In genomic region chr1:179025975-179026812, GRCh38 we compare ENCODE assay signal across 8 cellular contexts. TPM values are rescaled to one million over a fixed set of nuclear protein-coding genes. Genes with fewer than 3 reads are reported as not detected.
DNase-seq lines count a peak whose midpoint lies in the region; ATAC-seq and TF ChIP-seq lines count a peak whose summit lies in the region.

No MANE protein-coding gene starts in this region.

- TF ChIP-seq CTCF in mesothelial cell of epicardium (IDR thresholded peaks at IDR 0.05; ENCODE audit: unreplicated experiment), result no peak

- H3K4me3 Mint-ChIP-seq in effector memory CD8-positive, alpha-beta T cell, result peak overlapping the region; percentile 77 to 81
- peak overlapping the region; percentile 84 for H3K4me3 Mint-ChIP-seq in mesothelial cell of epicardium

- H3K27me3 Mint-ChIP-seq in effector memory CD8-positive, alpha-beta T cell, result peaks cover 0 to 6% of the 10 kb centered on the region in 2 donors
- H3K27me3 Mint-ChIP-seq in mesothelial cell of epicardium (ENCODE audit: low read depth), result no peaks in the 10 kb centered on the region

- ATAC-seq in GM19324 (IDR thresholded peaks at IDR 0.05; ENCODE audit: low FRiP score, unreplicated experiment) (peak; percentile 89), HG03442 (IDR thresholded peaks at IDR 0.05; ENCODE audit: unreplicated experiment) (peak; percentile 70)
- peak; percentile 81 for ATAC-seq in effector memory CD8-positive, alpha-beta T cell (replicated peaks)

- DNase-seq in CD1c-positive myeloid dendritic cell (ENCODE audit: extremely low spot score), result peak; percentile 72
- peak; percentile 89 for DNase-seq in NCI-H774 (lab: John Stamatoyannopoulos, UW)
- peak; percentile 89 for DNase-seq in activated CD8-positive, alpha-beta memory T cell treated with anti-CD3 and anti-CD28 coated beads for 24 hours
- peak; percentile 56 to 71 (median 64) for DNase-seq in effector memory CD8-positive, alpha-beta T cell
- peak; percentile 53 to 64 for DNase-seq in mesothelial cell of epicardium (ENCODE audit: low spot score in 2 of 2, unreplicated experiment in 2 of 2)
- DNase-seq in stimulated activated CD8-positive, alpha-beta memory T cell treated with anti-CD3 and anti-CD28 coated beads, Interleukin-2, amount 100 ng/mL, for 1 hour (ENCODE audit: low read depth in 2 of 2), result peak; percentile 45 to 51

- H3K36me3 Mint-ChIP-seq in effector memory CD8-positive, alpha-beta T cell (ENCODE audit: insufficient read depth), result peaks cover 7% of the 10 kb centered on the region
- no peaks in the 10 kb centered on the region for H3K36me3 Mint-ChIP-seq in mesothelial cell of epicardium

- H3K27ac Mint-ChIP-seq in effector memory CD8-positive, alpha-beta T cell, result peak overlapping the region; percentile 78 to 81
- H3K27ac Mint-ChIP-seq in mesothelial cell of epicardium, result peak overlapping the region; percentile 91

- no peaks in the 10 kb centered on the region for H3K9me3 Mint-ChIP-seq in effector memory CD8-positive, alpha-beta T cell
- no peaks in the 10 kb centered on the region for H3K9me3 Mint-ChIP-seq in mesothelial cell of epicardium

- H3K4me1 Mint-ChIP-seq in effector memory CD8-positive, alpha-beta T cell (ENCODE audit: low read depth in 2 of 2), result peaks cover 26 to 52% of the 10 kb centered on the region in 2 donors
- H3K4me1 Mint-ChIP-seq in mesothelial cell of epicardium, result peaks cover 32% of the 10 kb centered on the region

RNA-seq across cellular contexts. Expression of gene FAM20B, which starts 0.5 kb away (rescaled TPM):
- 49.5 to 56.8 TPM (median 52.2 TPM) in 3 replicates for total RNA-seq in mesothelial cell of epicardium

RNA-seq across cellular contexts. Expression of gene TOR3A, which starts 55.7 kb away (rescaled TPM):
- 16.5 to 18.3 TPM (median 17.3 TPM) in 3 replicates for total RNA-seq in mesothelial cell of epicardium

Comparison
In these comparisons a context has a peak if more than half of its experiments do, and no peak if none do; other contexts are left out.
1. Peak in every context shown above with its lines: DNase-seq and ATAC-seq.